ENCODE assay signal across 14 cellular contexts in the genomic region with DNA sequence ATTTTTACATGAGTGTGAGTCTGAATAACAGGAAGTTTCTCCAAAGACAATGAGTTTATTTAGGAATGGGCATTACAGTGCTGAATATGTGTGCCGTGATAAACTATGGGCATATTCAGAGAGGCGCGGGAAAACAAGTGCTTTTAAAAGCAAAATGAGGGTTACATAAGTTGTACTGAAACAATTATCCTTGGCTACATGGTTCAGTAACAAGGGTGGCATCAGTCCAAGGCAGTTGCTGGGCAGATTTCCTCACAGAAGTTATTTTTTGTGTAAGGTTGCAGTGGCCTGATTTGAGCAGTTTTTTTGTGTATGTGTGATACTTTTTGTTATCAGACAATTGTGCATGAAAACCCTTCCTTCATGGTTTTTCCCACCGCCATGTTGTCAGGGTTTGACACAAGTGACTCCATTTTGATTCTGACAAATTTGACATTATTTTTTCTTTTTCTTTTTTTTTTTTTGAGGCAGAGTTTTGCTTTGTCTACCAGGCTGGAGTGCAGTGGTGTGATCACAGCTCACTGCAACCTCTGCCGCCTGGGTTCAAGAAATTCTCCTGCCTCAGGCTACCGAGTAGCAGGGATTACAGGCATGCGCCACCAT. TPM values are rescaled to one million over a fixed set of nuclear protein-coding genes. Genes with fewer than 3 reads are reported as not detected.
DNase-seq lines count a peak whose midpoint lies in the region; ATAC-seq, FAIRE-seq and TF ChIP-seq lines count a peak whose summit lies in the region.
"Had no signal": no experiment of that assay in that cellular context is flagged by ENCODE, and none has a peak within 500 bp of the region (broad histone marks: within the 10 kb centered on the region; RNA-seq: fewer than 3 reads in every experiment).

No MANE protein-coding gene starts in this region.

- H3K27me3 Mint-ChIP-seq in GM23338 (ENCODE audit: insufficient read depth, low read depth, poor library complexity) (peaks cover 12% of the 10 kb centered on the region), osteocyte (ENCODE audit: unreplicated experiment) (no peaks in the 10 kb centered on the region)

- no peaks in the 10 kb centered on the region for H3F3A ChIP-seq in GM23338 (replicated peaks; ENCODE audit: low read depth)

- no peak overlapping the region for H3K9ac ChIP-seq in endothelial cell of umbilical vein (replicated peaks; ENCODE audit: extremely low read depth, insufficient read depth, low read length)
- H3K9ac ChIP-seq: KMS-11 had no signal

- H3K36me3 ChIP-seq in endothelial cell of umbilical vein (ENCODE audit: control insufficient read depth in 2 of 2, extremely low read depth in 1 of 2, insufficient read depth in 2 of 2, low read length in 2 of 2) = no peaks in the 10 kb centered on the region
- H3K36me3 ChIP-seq in right lobe of liver = no peaks in the 10 kb centered on the region
- no peaks in the 10 kb centered on the region for H3K36me3 ChIP-seq in GM23338 (ENCODE audit: insufficient read depth)
- H3K36me3 ChIP-seq: vagina had no signal

- H3K4me1 ChIP-seq in endothelial cell of umbilical vein (ENCODE audit: control insufficient read depth, extremely low read depth, insufficient read depth, low read length) = peaks cover 4% of the 10 kb centered on the region
- peaks cover 0 to 2% (median 0%) of the 10 kb centered on the region in 4 donors for H3K4me1 ChIP-seq in right lobe of liver
- peaks cover 15% of the 10 kb centered on the region for H3K4me1 ChIP-seq in GM23338 (ENCODE audit: insufficient read depth)

- no peak overlapping the region for H3K27ac Mint-ChIP-seq in GM23338
- H3K27ac Mint-ChIP-seq in osteocyte (ENCODE audit: unreplicated experiment) = no peak overlapping the region
- H3K27ac Mint-ChIP-seq: B cell had no signal

- peaks cover 18% of the 10 kb centered on the region for H3K4me1 Mint-ChIP-seq in GM23338
- H3K4me1 Mint-ChIP-seq in osteocyte (ENCODE audit: unreplicated experiment) = peaks cover 27% of the 10 kb centered on the region

- H2AFZ ChIP-seq in endothelial cell of umbilical vein (ENCODE audit: low read depth, low read length) = peak overlapping the region; percentile 55
- H2AFZ ChIP-seq in GM23338 = no peak overlapping the region

- DNase-seq in Ammon's horn (ENCODE audit: low spot score) (peak; percentile 39), NCI-H446 treated with DMSO at 0.1 percent for 48 hours (lab: John Stamatoyannopoulos, UW) (peak; percentile 7), endothelial cell of umbilical vein (ENCODE audit: low read depth, low spot score) (peak; percentile 79), right lobe of liver (peak in 2 of 3 donors; percentile 40 to 75), GM23338 (ENCODE audit: low spot score) (no peak), osteocyte (ENCODE audit: extremely low spot score, unreplicated experiment) (no peak), C1 segment of cervical spinal cord (lab: John Stamatoyannopoulos, UW) (no peak)
- DNase-seq: activated effector memory CD4-positive, alpha-beta T cell treated with anti-CD3 and anti-CD28 coated beads, Interleukin-2, amount 50 U/mL, for 16 hours; stimulated activated CD4-positive, alpha-beta T cell treated with anti-CD3 and anti-CD28 coated beads, Interleukin-2, amount 100 ng/mL, for 24 hours had no signal

- no peaks in the 10 kb centered on the region for H3K79me2 ChIP-seq in endothelial cell of umbilical vein (ENCODE audit: control insufficient read depth, insufficient read depth, low read length)
- H3K79me2 ChIP-seq in GM23338 (replicated peaks; ENCODE audit: insufficient read depth) = no peaks in the 10 kb centered on the region

- H3K27me3 ChIP-seq in endothelial cell of umbilical vein (ENCODE audit: control insufficient read depth in 2 of 2, insufficient read depth in 2 of 2, low read length in 2 of 2) (no peaks in the 10 kb centered on the region), right lobe of liver (no peaks in the 10 kb centered on the region), GM23338 (ENCODE audit: insufficient read depth) (0 out of 2 replicates have a peak, but pooled peaks cover 8% of the 10 kb centered on the region)
- H3K27me3 ChIP-seq: vagina had no signal

- H3K4me2 ChIP-seq in endothelial cell of umbilical vein (ENCODE audit: insufficient read depth, low read length) (no peak overlapping the region), GM23338 (no peak overlapping the region)
- H3K4me2 ChIP-seq: KMS-11 had no signal

- POLR2A ChIA-PET in endothelial cell of umbilical vein (lab: Charles Lee) = no interaction called here

- H3K9me3 Mint-ChIP-seq in GM23338 (peaks cover 4% of the 10 kb centered on the region; the same call in 2 of the 3 replicates), osteocyte (ENCODE audit: unreplicated experiment) (no peaks in the 10 kb centered on the region)

- H3K4me3 Mint-ChIP-seq in GM23338 (no peak overlapping the region), osteocyte (ENCODE audit: unreplicated experiment) (no peak overlapping the region)
- H3K4me3 Mint-ChIP-seq: B cell had no signal

- H3K9me3 ChIP-seq in endothelial cell of umbilical vein (replicated peaks; ENCODE audit: control insufficient read depth, insufficient read depth, low read length) (no peaks in the 10 kb centered on the region), right lobe of liver (no peaks in the 10 kb centered on the region)
- H3K9me3 ChIP-seq: vagina had no signal

- dilution Hi-C loops in endothelial cell of umbilical vein (cut with MboI; ENCODE audit: extremely low pct_ligation_motif_present, low sequenced_read_pairs) = no loop called here

- H4K20me1 ChIP-seq in endothelial cell of umbilical vein (replicated peaks; ENCODE audit: control insufficient read depth, extremely low read depth, insufficient read depth, low read length) (no peaks in the 10 kb centered on the region), GM23338 (replicated peaks; ENCODE audit: insufficient read depth) (no peaks in the 10 kb centered on the region)

- H3K9me2 ChIP-seq in GM23338 (ENCODE audit: insufficient read depth) = peaks cover 13% of the 10 kb centered on the region; the same call in 1 of the 2 replicates

- FAIRE-seq in endothelial cell of umbilical vein (lab: Jason Lieb, UNC) = peak; percentile 63

- H3K27ac ChIP-seq in endothelial cell of umbilical vein (ENCODE audit: insufficient read depth, low read depth, low read length) (no peak overlapping the region), right lobe of liver (no peak overlapping the region), GM23338 (ENCODE audit: low read depth) (no peak overlapping the region)
- H3K27ac ChIP-seq: KMS-11, SK-N-MC, vagina had no signal

- CTCF ChIA-PET in endothelial cell of umbilical vein (lab: Charles Lee) = interaction anchor here (1.4 kb wide), 1 partner anchor 12 kb away, joined by 3 read pairs; no protein-coding TSS in a partner anchor

- TF ChIP-seq CTCF in endothelial cell of umbilical vein (IDR thresholded peaks at IDR 0.05; ENCODE audit: extremely low read depth in 1 of 2, insufficient read depth in 1 of 2, low read depth in 1 of 2, low read length in 2 of 2) (no peak), right lobe of liver (IDR thresholded peaks at IDR 0.05) (no peak), GM23338 (conservative IDR thresholded peaks at IDR 0.05; ENCODE audit: low read depth in 2 of 2) (no peak), osteocyte (IDR thresholded peaks at IDR 0.05) (no peak)

- TF ChIP-seq POLR2A in endothelial cell of umbilical vein (IDR thresholded peaks at IDR 0.05; ENCODE audit: low read depth, low read length) (no peak), right lobe of liver (IDR thresholded peaks at IDR 0.05) (no peak)

- intact Hi-C loops in endothelial cell of umbilical vein (cut with micrococcal nuclease) = no loop called here
- intact Hi-C loops in right lobe of liver (cut with DNase I) = no loop called here

- WGBS in right lobe of liver (ENCODE audit: insufficient coverage, low coverage, low lambda C conversion rate, missing lambda C conversion rate) = 64% methylated on average over 7 of the region's 7 CpGs

- ATAC-seq in right lobe of liver = peak; percentile 53 to 67 (median 60)
- ATAC-seq in GM23338 = no peak
- no peak for ATAC-seq in HG02623 (IDR thresholded peaks at IDR 0.05; ENCODE audit: unreplicated experiment)

- H3K4me3 ChIP-seq in endothelial cell of umbilical vein (replicated peaks in 1 of 3; ENCODE audit: insufficient read depth in 1 of 3, low read depth in 1 of 3, low read length in 3 of 3) (no peak overlapping the region), right lobe of liver (no peak overlapping the region), GM23338 (no peak overlapping the region)
- H3K4me3 ChIP-seq: SK-N-MC, vagina had no signal

- no peaks in the 10 kb centered on the region for H3K9me1 ChIP-seq in endothelial cell of umbilical vein (replicated peaks; ENCODE audit: control insufficient read depth, extremely low read depth, insufficient read depth, low read length)

- H3K36me3 Mint-ChIP-seq in GM23338 (ENCODE audit: low read depth) = no peaks in the 10 kb centered on the region
- no peaks in the 10 kb centered on the region for H3K36me3 Mint-ChIP-seq in osteocyte (ENCODE audit: unreplicated experiment)

- BruUV-seq in endothelial cell of umbilical vein (replicated peaks; lab: Mats Ljungman, UMichigan) = no TSS peak

TF ChIP-seq in endothelial cell of umbilical vein, 7 proteins besides CTCF, POLR2A, EP300 and RAD21 (continues in another document):
- TF ChIP-seq POLR2AphosphoS5 (IDR thresholded peaks at IDR 0.05; ENCODE audit: insufficient read depth, low read depth, low read length) (no peak), FOS (IDR thresholded peaks at IDR 0.05; ENCODE audit: borderline replicate concordance, insufficient read depth, low read length) (no peak), EZH2 (IDR thresholded peaks at IDR 0.05; ENCODE audit: borderline replicate concordance, low read depth, low read length, severe bottlenecking) (no peak)

TF ChIP-seq in GM23338, 12 proteins besides CTCF, POLR2A, EP300 and RAD21 (continues in another document):
- no peak for TF ChIP-seq STAT1 (IDR thresholded peaks at IDR 0.05; ENCODE audit: unreplicated experiment)
- TF ChIP-seq EZH2phosphoT487 (IDR thresholded peaks at IDR 0.05; ENCODE audit: unreplicated experiment) = no peak
- TF ChIP-seq NANOG (IDR thresholded peaks at IDR 0.05; ENCODE audit: borderline replicate concordance) = no peak
- TF ChIP-seq EZH2 (IDR thresholded peaks at IDR 0.05; ENCODE audit: low read depth, unreplicated experiment) = no peak

RNA-seq across cellular contexts. Expression of a gene that starts 22.3 kb away (rescaled TPM):
- total RNA-seq in endothelial cell of umbilical vein (119 and 121 TPM in 2 replicates), right lobe of liver (100 to 1,000 TPM in 3 of 6 experiments, 10 to 100 TPM in 3; 50.5 to 250 (median 97.5) TPM), osteocyte (129 and 131 TPM in 2 replicates)
- polyA plus RNA-seq in endothelial cell of umbilical vein (60.9 and 65.2 TPM in 2 replicates), GM23338 (2016; fragmentation: Nextera tagmentation; extraction: Ambion mirVana) (0.78 and 1.2 TPM in 2 replicates)
- 42.0 and 51.0 TPM in 2 replicates for polyA plus RNA-seq in endothelial cell of umbilical vein (2011; cell fraction: cytosol; rRNA removed)
- polyA plus RNA-seq in endothelial cell of umbilical vein (2011; cell fraction: nucleus; rRNA removed) = 71.1 and 99.1 TPM in 2 replicates
- 82.1 and 86.7 TPM in 2 replicates for polyA plus RNA-seq in endothelial cell of umbilical vein (2012)
- polyA minus RNA-seq in endothelial cell of umbilical vein = 45.8 and 47.4 TPM in 2 replicates
- 3.8 TPM for polyA minus RNA-seq in endothelial cell of umbilical vein (2011; cell fraction: cytosol; rRNA and poly(A)+ RNA removed)
- 26.0 and 56.3 TPM in 2 replicates for polyA minus RNA-seq in endothelial cell of umbilical vein (2011; cell fraction: nucleus; rRNA and poly(A)+ RNA removed)
- 1.7 and 1.8 TPM in 2 replicates for total RNA-seq in GM23338 (2014; rRNA removed; shearing (Covaris generic))

Comparison
In these comparisons a context has a peak if more than half of its experiments do, and no peak if none do; other contexts are left out.
1. DNase-seq: peak in Ammon's horn (single experiment), NCI-H446 treated with DMSO at 0.1 percent for 48 hours (single experiment), endothelial cell of umbilical vein (single experiment) and right lobe of liver (2 of 3); none in GM23338 (single experiment), osteocyte (single experiment) and C1 segment of cervical spinal cord (0 of 14).
2. ATAC-seq: peak in right lobe of liver (4 of 4); none in GM23338 (single experiment) and HG02623 (single experiment).
3. RNA of a gene that starts 22.3 kb away (total RNA-seq): 129 to 131 TPM in osteocyte, 119 to 121 TPM in endothelial cell of umbilical vein and 50.5 to 250 TPM in right lobe of liver; 1.7 to 1.8 TPM in GM23338; every median in the first group is over 10 times any median in the second.